In the genomic region with DNA sequence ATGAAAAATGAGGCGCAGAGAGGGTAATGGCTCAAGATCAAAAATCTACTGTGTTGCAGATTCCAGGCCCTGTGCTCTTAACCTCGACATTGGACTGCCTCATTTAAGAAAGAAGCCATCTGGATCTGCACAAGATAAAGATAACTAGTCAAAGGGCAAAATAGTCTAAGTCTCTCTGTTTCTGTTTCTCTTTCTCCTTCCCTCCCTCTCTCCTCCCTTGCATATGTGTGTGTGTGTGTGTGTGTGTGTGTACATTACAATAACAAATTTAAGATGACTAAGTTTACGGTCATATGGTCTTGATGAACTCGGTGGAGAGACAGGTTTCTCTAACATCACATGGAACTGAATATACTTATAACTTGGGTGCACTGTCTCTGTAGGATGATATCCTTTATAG, we compare ENCODE assay signal across 16 cellular contexts.
DNase-seq lines count a peak whose midpoint lies in the region; ATAC-seq and TF ChIP-seq lines count a peak whose summit lies in the region.
"Had no signal": no experiment of that assay in that cellular context is flagged by ENCODE, and none has a peak within 500 bp of the region (broad histone marks: within the 10 kb centered on the region; RNA-seq: fewer than 3 reads in every experiment).

No MANE protein-coding gene starts in this region.

- in situ Hi-C loops in astrocyte of the spinal cord (cut with HindIII; ENCODE audit: low sequenced_read_pairs): no loop called here

- no peak overlapping the region for H3K4me3 ChIP-seq in AG09309 (ENCODE audit: control insufficient read depth, low read depth, low read length)
- H3K4me3 ChIP-seq in astrocyte of the spinal cord (ENCODE audit: low read depth, low read length): no peak overlapping the region
- H3K4me3 ChIP-seq: stomach had no signal

- TF ChIP-seq CTCF in AG09309 (IDR thresholded peaks at IDR 0.05; ENCODE audit: control insufficient read depth, insufficient read depth, low read depth, low read length, missing control alignments) (no peak), astrocyte of the spinal cord (IDR thresholded peaks at IDR 0.05; ENCODE audit: low read depth, low read length) (no peak), progenitor cell of endocrine pancreas (IDR thresholded peaks at IDR 0.05; ENCODE audit: unreplicated experiment) (no peak)

- ATAC-seq in HG03280 (IDR thresholded peaks at IDR 0.05; ENCODE audit: unreplicated experiment) (peak; percentile 45), HG02610 (IDR thresholded peaks at IDR 0.05; ENCODE audit: unreplicated experiment) (no peak)
- ATAC-seq: activated naive CD8-positive, alpha-beta T cell treated with anti-CD3 and anti-CD28 coated beads, Interleukin-2, amount 50 U/mL, for 24 hours; activated T-cell treated with anti-CD3 and anti-CD28 coated beads, Interleukin-2, amount 50 U/mL, for 72 hours; left lobe of liver had no signal

- H3K27me3 Mint-ChIP-seq in progenitor cell of endocrine pancreas: no peaks in the 10 kb centered on the region
- H3K27me3 Mint-ChIP-seq: activated naive CD8-positive, alpha-beta T cell treated with anti-CD3 and anti-CD28 coated beads, Interleukin-2, amount 50 U/mL, for 24 hours; naive B cell had no signal

- DNase-seq in AG09309 (ENCODE audit: low read depth) (peak; percentile 48), astrocyte of the spinal cord (ENCODE audit: low read depth, low spot score) (peak; percentile 61), hepatic stellate cell (ENCODE audit: low spot score) (peak; percentile 23), NCI-H2107 treated with DMSO at 0.1 percent for 48 hours (lab: John Stamatoyannopoulos, UW; ENCODE audit: unreplicated experiment) (no peak), NCI-H1436 (lab: John Stamatoyannopoulos, UW) (no peak), progenitor cell of endocrine pancreas (ENCODE audit: low spot score, unreplicated experiment) (no peak)
- DNase-seq: activated CD4-positive, alpha-beta T cell treated with anti-CD3 and anti-CD28 coated beads, Interleukin-2, amount 50 U/mL, for 48 hours; activated naive CD8-positive, alpha-beta T cell treated with anti-CD3 and anti-CD28 coated beads, Interleukin-2, amount 50 U/mL, for 24 hours; activated T-cell treated with anti-CD3 and anti-CD28 coated beads, Interleukin-2, amount 50 U/mL, for 72 hours; Karpas-422; naive B cell; NCI-H1417 treated with DMSO at 0.1 percent for 48 hours; stomach had no signal

- peaks cover 22% of the 10 kb centered on the region for H3K36me3 Mint-ChIP-seq in progenitor cell of endocrine pancreas (ENCODE audit: insufficient read depth)
- H3K36me3 Mint-ChIP-seq: naive B cell had no signal

- no peaks in the 10 kb centered on the region for H3K9me3 Mint-ChIP-seq in progenitor cell of endocrine pancreas (ENCODE audit: low read depth)
- H3K9me3 Mint-ChIP-seq: activated naive CD8-positive, alpha-beta T cell treated with anti-CD3 and anti-CD28 coated beads, Interleukin-2, amount 50 U/mL, for 24 hours; activated T-cell treated with anti-CD3 and anti-CD28 coated beads, Interleukin-2, amount 50 U/mL, for 72 hours had no signal

- no peak overlapping the region for H3K27ac Mint-ChIP-seq in progenitor cell of endocrine pancreas
- H3K27ac Mint-ChIP-seq: activated naive CD8-positive, alpha-beta T cell treated with anti-CD3 and anti-CD28 coated beads, Interleukin-2, amount 50 U/mL, for 24 hours; activated T-cell treated with anti-CD3 and anti-CD28 coated beads, Interleukin-2, amount 50 U/mL, for 72 hours; naive B cell had no signal

- peaks cover 37% of the 10 kb centered on the region for H3K4me1 Mint-ChIP-seq in progenitor cell of endocrine pancreas (ENCODE audit: low read depth)
- H3K4me1 Mint-ChIP-seq: activated naive CD8-positive, alpha-beta T cell treated with anti-CD3 and anti-CD28 coated beads, Interleukin-2, amount 50 U/mL, for 24 hours; naive B cell had no signal

- H3K4me3 Mint-ChIP-seq in progenitor cell of endocrine pancreas (ENCODE audit: low read depth): no peak overlapping the region
- H3K4me3 Mint-ChIP-seq: activated naive CD8-positive, alpha-beta T cell treated with anti-CD3 and anti-CD28 coated beads, Interleukin-2, amount 50 U/mL, for 24 hours; activated T-cell treated with anti-CD3 and anti-CD28 coated beads, Interleukin-2, amount 50 U/mL, for 72 hours; naive B cell had no signal

Comparison
In these comparisons a context has a peak if more than half of its experiments do, and no peak if none do; other contexts are left out.
1. DNase-seq: peak in AG09309 (single experiment), astrocyte of the spinal cord (single experiment) and hepatic stellate cell (single experiment); none in NCI-H2107 treated with DMSO at 0.1 percent for 48 hours (single experiment), NCI-H1436 (single experiment) and progenitor cell of endocrine pancreas (single experiment).